8 cellular contexts compared by ENCODE assay signal in genomic region chr12:46124848-46125619, GRCh38.
DNase-seq lines count a peak whose midpoint lies in the region; ATAC-seq, FAIRE-seq and TF ChIP-seq lines count a peak whose summit lies in the region.

No MANE protein-coding gene starts in this region.

- peak; percentile 93 for ATAC-seq in GM19351 (IDR thresholded peaks at IDR 0.05; ENCODE audit: unreplicated experiment)

- no peaks in the 10 kb centered on the region for H3K36me3 ChIP-seq in parathyroid adenoma (ENCODE audit: control insufficient read depth, insufficient read depth, low read length)

- no peak overlapping the region for H3K9ac ChIP-seq in parathyroid adenoma

- H3K27me3 ChIP-seq in parathyroid adenoma (ENCODE audit: control insufficient read depth, insufficient read depth, low read length) = no peaks in the 10 kb centered on the region

- H3K9me3 ChIP-seq in parathyroid adenoma (ENCODE audit: control insufficient read depth, low read length) = no peaks in the 10 kb centered on the region

- no peaks in the 10 kb centered on the region for H3K79me2 ChIP-seq in parathyroid adenoma

- DNase-seq in CMK (ENCODE audit: low read depth) = peak; percentile 32
- DNase-seq in HTR-8/SVneo (ENCODE audit: insufficient read length, low spot score) = peak; percentile 70
- DNase-seq in RPMI7951 (ENCODE audit: low read depth) = peak; percentile 65
- DNase-seq in activated gamma-delta T cell treated with anti-CD3 and anti-CD28 coated beads, Interleukin-2, amount 50 U/mL, for 16 hours (ENCODE audit: low read depth) = peak; percentile 24
- DNase-seq in globus pallidus (ENCODE audit: low spot score) = peak; percentile 89
- peak; percentile 67 for DNase-seq in urothelium cell line (ENCODE audit: low spot score)

- peak; percentile 91 for TF ChIP-seq CTCF in parathyroid adenoma (IDR thresholded peaks at IDR 0.05)

- H3K4me1 ChIP-seq in parathyroid adenoma = peaks cover 20% of the 10 kb centered on the region

- H2AFZ ChIP-seq in parathyroid adenoma = peak overlapping the region; percentile 78

- FAIRE-seq in HTR-8/SVneo (lab: Jason Lieb, UNC) (no peak), urothelium cell line (lab: Jason Lieb, UNC) (no peak)

- peak overlapping the region; percentile 23 for H3K4me3 ChIP-seq in parathyroid adenoma (ENCODE audit: low read depth, low read length)

- peak overlapping the region; percentile 83 for H3K27ac ChIP-seq in parathyroid adenoma

- H3K4me2 ChIP-seq in parathyroid adenoma (ENCODE audit: low read length) = peak overlapping the region; percentile 55

Comparison
In these comparisons a context has a peak if more than half of its experiments do, and no peak if none do; other contexts are left out.
1. Peak in every context shown above with its lines: DNase-seq, ATAC-seq, H3K4me3 ChIP-seq and H3K27ac ChIP-seq.
2. DNase-seq: peak in every context shown above with its lines; median percentile 89 in globus pallidus; 70 in HTR-8/SVneo; 67 in urothelium cell line; 65 in RPMI7951; 32 in CMK; 24 in activated gamma-delta T cell treated with anti-CD3 and anti-CD28 coated beads, Interleukin-2, amount 50 U/mL, for 16 hours.